ENCODE assay signal across 31 cellular contexts in genomic region chr1:15738416-15739113, GRCh38. TPM values are rescaled to one million over a fixed set of nuclear protein-coding genes. Genes with fewer than 3 reads are reported as not detected.
DNase-seq lines count a peak whose midpoint lies in the region; ATAC-seq, FAIRE-seq and TF ChIP-seq lines count a peak whose summit lies in the region.
"Had no signal": no experiment of that assay in that cellular context is flagged by ENCODE, and none has a peak within 500 bp of the region (broad histone marks: within the 10 kb centered on the region; RNA-seq: fewer than 3 reads in every experiment).

No MANE protein-coding gene starts in this region.

- in situ Hi-C loops in K562 (cut with MboI): no loop called here

- no peaks in the 10 kb centered on the region for H3K9me1 ChIP-seq in K562 (ENCODE audit: control insufficient read depth, insufficient read depth, low read length)

- peak overlapping the region; percentile 46; the same call in 1 of the 2 replicates for H3K27ac ChIP-seq in BLaER1
- no peak overlapping the region for H3K27ac ChIP-seq in K562 (ENCODE audit: extremely low read depth, low read depth, low read length)
- H3K27ac ChIP-seq in psoas muscle: peak overlapping the region; percentile 95
- H3K27ac ChIP-seq: BLaER1 treated with 17β-estradiol and CSF1 and Interleukin-3, amounts not matched to agents 10 nM and 100 nM; HL-60; left lung; neural progenitor cell; PC-9 had no signal

- BruUV-seq in K562 (replicated peaks; lab: Mats Ljungman, UMichigan): no TSS peak

- no peaks in the 10 kb centered on the region for H3K79me2 ChIP-seq in K562 (ENCODE audit: control insufficient read depth, insufficient read depth, low read length)

- TF ChIP-seq EP300 in K562 (IDR thresholded peaks at IDR 0.05; ENCODE audit: low read length): no peak

- CTCF ChIA-PET in K562 (lab: Yijun Ruan, JAX; ENCODE audit: low intra/inter-chr PET ratio): no interaction called here

- 0 out of 2 replicates have a peak overlapping the region, but pooled peaks have one; percentile 19 for H3K9ac ChIP-seq in BLaER1
- peak overlapping the region in 1 of 2 experiments; percentile 57; a peak in 1 of 4 replicates for H3K9ac ChIP-seq in K562 (ENCODE audit: insufficient read depth in 1 of 2, low read depth in 2 of 2, low read length in 2 of 2)
- H3K9ac ChIP-seq: neural progenitor cell had no signal

- H3K4me1 ChIP-seq in BLaER1: peaks cover 22% of the 10 kb centered on the region
- peaks cover 3 to 70% of the 10 kb centered on the region in 2 experiments; a peak in 4 of 5 replicates for H3K4me1 ChIP-seq in K562 (replicated peaks in 1 of 2; ENCODE audit: control insufficient read depth in 2 of 2, insufficient read depth in 2 of 2, low read length in 2 of 2)
- H3K4me1 ChIP-seq in psoas muscle: peaks cover 23% of the 10 kb centered on the region

- H4K20me1 ChIP-seq in BLaER1 (0 out of 2 replicates have a peak, but pooled peaks cover 5% of the 10 kb centered on the region), K562 (replicated peaks; ENCODE audit: control insufficient read depth, insufficient read depth, low read length) (no peaks in the 10 kb centered on the region; the same call in none of the 2 replicates)

- TF ChIP-seq CTCF in K562 (IDR thresholded peaks at IDR 0.05 in 2 of 3, conservative IDR thresholded peaks at IDR 0.05 in 1 of 3; ENCODE audit: insufficient read depth in 2 of 3, low read depth in 1 of 3, low read length in 3 of 3): no peak
- no peak for TF ChIP-seq CTCF in psoas muscle (IDR thresholded peaks at IDR 0.05)

- FAIRE-seq in K562 (lab: Jason Lieb, UNC): no peak
- FAIRE-seq: frontal cortex, GM12892, urothelium cell line had no signal

- TF ChIP-seq RAD21 in K562 (CRISPR knock-in tag; conservative IDR thresholded peaks at IDR 0.05 in 1 of 2, IDR thresholded peaks at IDR 0.05 in 1 of 2): no peak

- H2AFZ ChIP-seq in K562 (ENCODE audit: low read depth, low read length): no peak overlapping the region
- H2AFZ ChIP-seq: neural progenitor cell, PC-9 had no signal

- no peak for TF ChIP-seq POLR2A in K562 (conservative IDR thresholded peaks at IDR 0.05)

- H3K27me3 ChIP-seq in BLaER1 (no peaks in the 10 kb centered on the region), K562 (ENCODE audit: control insufficient read depth in 2 of 2, insufficient read depth in 2 of 2, low read length in 2 of 2) (no peaks in the 10 kb centered on the region), psoas muscle (ENCODE audit: insufficient read depth in 3 of 3, low read length in 2 of 3) (no peaks in the 10 kb centered on the region)
- H3K27me3 ChIP-seq: BLaER1 treated with 17β-estradiol and CSF1 and Interleukin-3, amounts not matched to agents 10 nM and 100 nM; left lung; neural progenitor cell had no signal

- peak; percentile 27 for DNase-seq in LHCN-M2 (ENCODE audit: low read depth)
- no peak for DNase-seq in K562 (ENCODE audit: extremely low read depth in 1 of 4, low spot score in 3 of 4)
- peak in 1 of 2 donors; percentile 62 for DNase-seq in psoas muscle
- no peak for DNase-seq in NK-92 (lab: John Stamatoyannopoulos, UW; ENCODE audit: unreplicated experiment)
- DNase-seq in AG08395 (ENCODE audit: low spot score): no peak
- DNase-seq: activated CD4-positive, alpha-beta memory T cell treated with anti-CD3 and anti-CD28 coated beads, Interleukin-2, amount 10 ng/mL, durations not matched to agents 7 days and 5 days; activated gamma-delta T cell; HCEC 1CT; hypothalamus; left lung; NCI-H1092; NCI-H1930; NCI-H748 treated with DMSO at 0.1 percent for 48 hours; PC-9; SHP77 treated with DMSO at 0.1 percent for 48 hours; T-cell had no signal

- ATAC-seq in K562: no peak
- ATAC-seq in psoas muscle: peak in 1 of 4 donors; percentile 6
- ATAC-seq in HG02852 (IDR thresholded peaks at IDR 0.05; ENCODE audit: unreplicated experiment): no peak
- ATAC-seq in GM21619 (IDR thresholded peaks at IDR 0.05; ENCODE audit: unreplicated experiment): no peak
- ATAC-seq: activated CD4-positive, CD25-positive, alpha-beta regulatory T cell treated with anti-CD3 and anti-CD28 coated beads, Interleukin-2, amount 50 U/mL, for 24 hours; esophagus mucosa; left lung; mucosa of descending colon; T-cell had no signal

- POLR2A ChIA-PET in K562 (lab: Yijun Ruan, JAX): interaction anchor here (0.6 to 2.2 kb wide), 3 partner anchors 11 to 57 kb away, joined by 3 to 8 read pairs (median 3); no protein-coding TSS in a partner anchor

- 54% methylated on average over 15 of the region's 15 CpGs for WGBS in K562 (ENCODE audit: insufficient coverage, low coverage, missing lambda C conversion rate)
- 52 to 61% (median 53%) methylated on average over 14 to 15 of the region's 15 CpGs for WGBS in psoas muscle, 3 donors

- H3K4me2 ChIP-seq in BLaER1 (peak overlapping the region; percentile 17; the same call in 1 of the 2 replicates), K562 (ENCODE audit: insufficient read depth, low read length) (no peak overlapping the region)
- H3K4me2 ChIP-seq: neural progenitor cell, PC-9 had no signal

- H3K4me3 ChIP-seq in BLaER1 (no peak overlapping the region), K562 (no peak overlapping the region), psoas muscle (peak overlapping the region; percentile 70)
- H3K4me3 ChIP-seq: BLaER1 treated with 17β-estradiol and CSF1 and Interleukin-3, amounts not matched to agents 10 nM and 100 nM; left lung; mucosa of descending colon; neural progenitor cell; PC-9 had no signal

- H3K9me3 ChIP-seq in BLaER1: no peaks in the 10 kb centered on the region
- no peaks in the 10 kb centered on the region for H3K9me3 ChIP-seq in K562 (replicated peaks; ENCODE audit: control insufficient read depth, insufficient read depth, low read depth, low read length)
- no peaks in the 10 kb centered on the region for H3K9me3 ChIP-seq in psoas muscle
- H3K9me3 ChIP-seq: BLaER1 treated with 17β-estradiol and CSF1 and Interleukin-3, amounts not matched to agents 10 nM and 100 nM; left lung; mucosa of descending colon had no signal

- H3K36me3 ChIP-seq in BLaER1: peaks cover 19% of the 10 kb centered on the region
- peaks cover 13% of the 10 kb centered on the region; the same call in 1 of the 3 replicates for H3K36me3 ChIP-seq in K562 (ENCODE audit: control insufficient read depth, insufficient read depth, low read length)
- peaks cover 0 to 19% of the 10 kb centered on the region in 2 donors for H3K36me3 ChIP-seq in psoas muscle (ENCODE audit: insufficient read depth in 1 of 2, low read depth in 1 of 2)
- H3K36me3 ChIP-seq: neural progenitor cell had no signal

- intact Hi-C loops in K562 (cut with micrococcal nuclease) (no loop called here), psoas muscle (cut with DNase I) (loop anchor here (5.0 kb wide), 2 partner anchors 156 to 211 kb away; partner anchors contain the start of gene DNAJC16 (in 1 of the 2))

RNA-seq across cellular contexts. Expression of gene SLC25A34, which starts 2.5 kb away (rescaled TPM):
- 0.19 and 0.40 TPM in 2 replicates for total RNA-seq in LHCN-M2 (2014; rRNA removed)
- 0.16 TPM for polyA plus RNA-seq in LHCN-M2 (2012)
- total RNA-seq in K562 (2011; cell fraction: chromatin; rRNA removed; ENCODE audit: low replicate concordance): 0.86 and 1.9 TPM in 2 replicates
- total RNA-seq in K562 (2011; cell fraction: nucleolus; rRNA removed): 1.1 and 1.8 TPM in 2 replicates
- 1.1 and 1.6 TPM in 2 replicates for total RNA-seq in K562 (2011; cell fraction: nucleoplasm; rRNA removed)
- 0.41 and 0.78 TPM in 2 replicates for total RNA-seq in K562 (2014; rRNA removed)
- 0.06 and 0.11 TPM in 2 replicates for total RNA-seq in K562 (2014; rRNA removed; fragmentation: Illumina TruSeq; extraction: Trizol)
- 0.26 and 0.43 TPM in 2 replicates for total RNA-seq in K562 (2015; rRNA removed; fragmentation: Illumina TruSeq; extraction: Trizol)
- total RNA-seq in K562 (2021): 0.13 and 0.16 TPM in 2 replicates
- polyA plus RNA-seq in K562 (2011; rRNA removed): 0.24 and 0.31 TPM in 2 replicates
- polyA plus RNA-seq in K562 (2011; cell fraction: cytosol; rRNA removed): 0.18 and 0.34 TPM in 2 replicates
- polyA plus RNA-seq in K562 (2011; cell fraction: nucleus; rRNA removed): 0.94 and 1.9 TPM in 2 replicates
- 0.25 and 0.55 TPM in 2 replicates for polyA plus RNA-seq in K562 (2012)
- 0.16 and 0.21 TPM in 2 replicates for polyA plus RNA-seq in K562 (2014; fragmentation: Illumina TruSeq; extraction: Trizol)
- polyA plus RNA-seq in K562 (2014; fragmentation: Nextera tagmentation; extraction: Ambion mirVana): under 1 TPM; 0.01 to 0.03 TPM
- 0.22 and 0.57 TPM in 2 replicates for polyA plus RNA-seq in K562 (2014; rRNA removed)
- 0.12 and 0.35 TPM in 2 replicates for polyA minus RNA-seq in K562 (2011; rRNA and poly(A)+ RNA removed)
- not detected in 2 replicates for polyA minus RNA-seq in K562 (2011; cell fraction: cytosol; rRNA and poly(A)+ RNA removed)
- polyA minus RNA-seq in K562 (2011; cell fraction: nucleus; rRNA and poly(A)+ RNA removed): 0.40 and 0.78 TPM in 2 replicates
- total RNA-seq in psoas muscle: 10 to 100 TPM in 3 of 4 donors, 1 to 10 TPM in 1; 6.1 to 48.2 (median 37.2) TPM
- 10 to 100 TPM in 1 of 3 donors, 1 to 10 TPM in 2; 1.3 to 10.1 (median 7.5) TPM for polyA plus RNA-seq in psoas muscle
- total RNA-seq: frontal cortex had no signal

RNA-seq across cellular contexts. Expression of gene TMEM82, which starts 3.7 kb away (rescaled TPM):
- 0.11 TPM in 1 of 2 replicates, not detected in the other for total RNA-seq in LHCN-M2 (2014; rRNA removed)
- polyA plus RNA-seq in LHCN-M2 (2012): not detected
- total RNA-seq in K562 (2011; cell fraction: chromatin; rRNA removed; ENCODE audit: low replicate concordance): not detected in 2 replicates
- not detected in 2 replicates for total RNA-seq in K562 (2011; cell fraction: nucleolus; rRNA removed)
- total RNA-seq in K562 (2011; cell fraction: nucleoplasm; rRNA removed): not detected in 2 replicates
- total RNA-seq in K562 (2014; rRNA removed): not detected in 2 replicates
- total RNA-seq in K562 (2014; rRNA removed; fragmentation: Illumina TruSeq; extraction: Trizol): not detected in 2 replicates
- total RNA-seq in K562 (2015; rRNA removed; fragmentation: Illumina TruSeq; extraction: Trizol): not detected in 2 replicates
- not detected in 2 replicates for total RNA-seq in K562 (2021)
- not detected in 2 replicates for polyA plus RNA-seq in K562 (2011; rRNA removed)
- polyA plus RNA-seq in K562 (2011; cell fraction: cytosol; rRNA removed): not detected in 2 replicates
- not detected in 2 replicates for polyA plus RNA-seq in K562 (2011; cell fraction: nucleus; rRNA removed)
- not detected in 2 replicates for polyA plus RNA-seq in K562 (2012)
- polyA plus RNA-seq in K562 (2014; fragmentation: Illumina TruSeq; extraction: Trizol): not detected in 2 replicates
- polyA plus RNA-seq in K562 (2014; fragmentation: Nextera tagmentation; extraction: Ambion mirVana): not detected
- not detected in 2 replicates for polyA plus RNA-seq in K562 (2014; rRNA removed)
- polyA minus RNA-seq in K562 (2011; rRNA and poly(A)+ RNA removed): not detected in 2 replicates
- polyA minus RNA-seq in K562 (2011; cell fraction: cytosol; rRNA and poly(A)+ RNA removed): not detected in 2 replicates
- not detected in 2 replicates for polyA minus RNA-seq in K562 (2011; cell fraction: nucleus; rRNA and poly(A)+ RNA removed)
- not detected for total RNA-seq in psoas muscle
- polyA plus RNA-seq in psoas muscle: not detected
- total RNA-seq: activated CD4-positive, alpha-beta memory T cell treated with anti-CD3 and anti-CD28 coated beads, Interleukin-2, amount 10 ng/mL, durations not matched to agents 7 days and 5 days; cerebellum; esophagus mucosa; frontal cortex; left lung; PC-9; posterior vena cava; subcutaneous adipose tissue; T-cell had no signal

RNA-seq across cellular contexts. Expression of gene FBLIM1, which starts 20.0 kb away (rescaled TPM):
- total RNA-seq in LHCN-M2 (2014; rRNA removed) (10.3 and 10.4 TPM in 2 replicates), K562 (2014; rRNA removed) (0.04 TPM in 1 of 2 replicates, not detected in the other), K562 (2014; rRNA removed; fragmentation: Illumina TruSeq; extraction: Trizol) (not detected in 2 replicates), K562 (2015; rRNA removed; fragmentation: Illumina TruSeq; extraction: Trizol) (not detected in 2 replicates), K562 (2021) (0.18 and 0.24 TPM in 2 replicates), psoas muscle (10 to 100 TPM in 1 of 4 donors, 1 to 10 TPM in 3; 2.5 to 11.3 (median 4.2) TPM)
- 21.0 TPM for polyA plus RNA-seq in LHCN-M2 (2012)
- total RNA-seq in K562 (2011; cell fraction: chromatin; rRNA removed; ENCODE audit: low replicate concordance): 0.16 TPM in 1 of 2 replicates, not detected in the other
- 0.50 TPM in 1 of 2 replicates, not detected in the other for total RNA-seq in K562 (2011; cell fraction: nucleolus; rRNA removed)
- 0.31 TPM in 1 of 2 replicates, not detected in the other for total RNA-seq in K562 (2011; cell fraction: nucleoplasm; rRNA removed)
- polyA plus RNA-seq in K562 (2011; rRNA removed) (0.14 and 0.43 TPM in 2 replicates), K562 (2014; fragmentation: Illumina TruSeq; extraction: Trizol) (not detected in 2 replicates), K562 (2014; fragmentation: Nextera tagmentation; extraction: Ambion mirVana) (not detected), K562 (2014; rRNA removed) (not detected in 2 replicates), psoas muscle (1 to 10 TPM; 2.5 to 3.1 (median 2.5) TPM)
- 0.09 and 0.63 TPM in 2 replicates for polyA plus RNA-seq in K562 (2011; cell fraction: cytosol; rRNA removed)
- polyA plus RNA-seq in K562 (2011; cell fraction: nucleus; rRNA removed): 0.10 and 0.20 TPM in 2 replicates
- 0.04 and 0.48 TPM in 2 replicates for polyA plus RNA-seq in K562 (2012)
- polyA minus RNA-seq in K562 (2011; rRNA and poly(A)+ RNA removed): 0.11 and 0.27 TPM in 2 replicates
- not detected in 2 replicates for polyA minus RNA-seq in K562 (2011; cell fraction: cytosol; rRNA and poly(A)+ RNA removed)
- 0.56 TPM in 1 of 2 replicates, not detected in the other for polyA minus RNA-seq in K562 (2011; cell fraction: nucleus; rRNA and poly(A)+ RNA removed)
- total RNA-seq: activated CD4-positive, alpha-beta memory T cell treated with anti-CD3 and anti-CD28 coated beads, Interleukin-2, amount 10 ng/mL, durations not matched to agents 7 days and 5 days had no signal

RNA-seq across cellular contexts. Expression of gene PLEKHM2, which starts 54.4 kb away (rescaled TPM):
- 31.9 and 37.0 TPM in 2 replicates for total RNA-seq in LHCN-M2 (2014; rRNA removed)
- polyA plus RNA-seq in LHCN-M2 (2012): 45.8 TPM
- 33.4 and 106 TPM in 2 replicates for total RNA-seq in K562 (2011; cell fraction: chromatin; rRNA removed; ENCODE audit: low replicate concordance)
- 69.5 and 71.2 TPM in 2 replicates for total RNA-seq in K562 (2011; cell fraction: nucleolus; rRNA removed)
- 36.4 and 44.3 TPM in 2 replicates for total RNA-seq in K562 (2011; cell fraction: nucleoplasm; rRNA removed)
- total RNA-seq in K562 (2014; rRNA removed): 28.6 and 36.7 TPM in 2 replicates
- total RNA-seq in K562 (2014; rRNA removed; fragmentation: Illumina TruSeq; extraction: Trizol): 7.8 and 15.6 TPM in 2 replicates
- 33.2 and 34.3 TPM in 2 replicates for total RNA-seq in K562 (2015; rRNA removed; fragmentation: Illumina TruSeq; extraction: Trizol)
- 63.7 and 65.3 TPM in 2 replicates for total RNA-seq in K562 (2021)
- polyA plus RNA-seq in K562 (2011; rRNA removed): 34.9 and 54.1 TPM in 2 replicates
- 50.7 and 63.4 TPM in 2 replicates for polyA plus RNA-seq in K562 (2011; cell fraction: cytosol; rRNA removed)
- polyA plus RNA-seq in K562 (2011; cell fraction: nucleus; rRNA removed): 122 and 150 TPM in 2 replicates
- 43.7 and 66.8 TPM in 2 replicates for polyA plus RNA-seq in K562 (2012)
- 35.1 and 47.8 TPM in 2 replicates for polyA plus RNA-seq in K562 (2014; fragmentation: Illumina TruSeq; extraction: Trizol)
- under 1 TPM; 0.27 to 0.78 TPM for polyA plus RNA-seq in K562 (2014; fragmentation: Nextera tagmentation; extraction: Ambion mirVana)
- 41.1 and 42.7 TPM in 2 replicates for polyA plus RNA-seq in K562 (2014; rRNA removed)
- 17.2 and 24.3 TPM in 2 replicates for polyA minus RNA-seq in K562 (2011; rRNA and poly(A)+ RNA removed)
- 35.5 and 58.1 TPM in 2 replicates for polyA minus RNA-seq in K562 (2011; cell fraction: cytosol; rRNA and poly(A)+ RNA removed)
- polyA minus RNA-seq in K562 (2011; cell fraction: nucleus; rRNA and poly(A)+ RNA removed): 17.6 and 24.7 TPM in 2 replicates
- 100 to 1,000 TPM; 137 to 177 (median 156) TPM for total RNA-seq in psoas muscle
- 100 to 1,000 TPM in 1 of 3 donors, 10 to 100 TPM in 2; 78.1 to 167 (median 86.8) TPM for polyA plus RNA-seq in psoas muscle
